8 cellular contexts compared by ENCODE assay signal in the genomic region with DNA sequence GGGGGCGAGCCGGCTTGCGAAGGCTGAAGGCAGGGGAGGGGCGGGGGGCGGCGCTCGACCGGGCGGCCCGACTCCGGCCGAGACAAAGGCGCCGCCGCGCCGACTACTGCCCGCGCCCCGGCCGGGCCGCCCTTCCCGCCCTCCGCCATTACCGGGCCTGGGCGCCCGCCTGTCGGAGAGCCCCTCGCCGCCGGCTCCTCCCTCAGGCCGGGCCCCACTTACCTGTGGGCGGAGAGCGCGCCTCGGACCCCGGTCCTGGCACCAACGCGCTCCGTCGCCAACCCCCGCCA. TPM values are rescaled to one million over a fixed set of nuclear protein-coding genes. Genes with fewer than 3 reads are reported as not detected.
DNase-seq lines count a peak whose midpoint lies in the region; ATAC-seq and TF ChIP-seq lines count a peak whose summit lies in the region.

No MANE protein-coding gene starts in this region.

- in situ Hi-C loops in G401 (cut with HindIII; ENCODE audit: low sequenced_read_pairs): no loop called here

- ATAC-seq in GM18909 (IDR thresholded peaks at IDR 0.05; ENCODE audit: poor library complexity, unreplicated experiment): peak; percentile 60
- ATAC-seq in HG03095 (IDR thresholded peaks at IDR 0.05; ENCODE audit: unreplicated experiment): peak; percentile 47
- ATAC-seq in stimulated activated memory B cell treated with anti-CD40 and anti-IgM and Interleukin-4, amounts not matched to agents 10 μg/mL and 1 μg/mL and 100 μg/mL, for 72 hours: peak; percentile 81

- H3K4me3 Mint-ChIP-seq in stimulated activated memory B cell treated with anti-CD40 and anti-IgM and Interleukin-4, amounts not matched to agents 10 μg/mL and 1 μg/mL and 100 μg/mL, for 72 hours: peak overlapping the region; percentile 90

- no peaks in the 10 kb centered on the region for H3K9me3 Mint-ChIP-seq in stimulated activated memory B cell treated with anti-CD40 and anti-IgM and Interleukin-4, amounts not matched to agents 10 μg/mL and 1 μg/mL and 100 μg/mL, for 72 hours

- peaks cover 0 to 17% (median 5%) of the 10 kb centered on the region in 11 experiments; a peak in 5 of 22 replicates for H3K36me3 ChIP-seq in BLaER1 treated with 17β-estradiol and CSF1 and Interleukin-3, amounts not matched to agents 10 nM and 100 nM

- H3K27ac Mint-ChIP-seq in stimulated activated memory B cell treated with anti-CD40 and anti-IgM and Interleukin-4, amounts not matched to agents 10 μg/mL and 1 μg/mL and 100 μg/mL, for 72 hours: peak overlapping the region; percentile 95

- no peak for TF ChIP-seq CTCF in WI38 (IDR thresholded peaks at IDR 0.05; ENCODE audit: low read depth, low read length)

- H3K4me2 ChIP-seq in BLaER1 treated with 17β-estradiol and CSF1 and Interleukin-3, amounts not matched to agents 10 nM and 100 nM: peak overlapping the region in 3 of 11 experiments; percentile 19 to 91 (median 81); a peak in 1 of 22 replicates

- H3K27ac ChIP-seq in BLaER1 treated with 17β-estradiol and CSF1 and Interleukin-3, amounts not matched to agents 10 nM and 100 nM: peak overlapping the region; percentile 99 to 100 (median 100)

- peak overlapping the region; percentile 82 to 97 (median 90) for H3K4me3 ChIP-seq in BLaER1 treated with 17β-estradiol and CSF1 and Interleukin-3, amounts not matched to agents 10 nM and 100 nM
- peak overlapping the region; percentile 70 for H3K4me3 ChIP-seq in WI38 (ENCODE audit: low read depth, low read length)

- peak; percentile 36 for DNase-seq in hepatic stellate cell (ENCODE audit: low spot score)
- no peak for DNase-seq in G401 (ENCODE audit: low spot score)
- no peak for DNase-seq in NCI-H1694 (lab: John Stamatoyannopoulos, UW)

- peaks cover 37% of the 10 kb centered on the region for H3K4me1 Mint-ChIP-seq in stimulated activated memory B cell treated with anti-CD40 and anti-IgM and Interleukin-4, amounts not matched to agents 10 μg/mL and 1 μg/mL and 100 μg/mL, for 72 hours

- no peaks in the 10 kb centered on the region for H3K27me3 ChIP-seq in BLaER1 treated with 17β-estradiol and CSF1 and Interleukin-3, amounts not matched to agents 10 nM and 100 nM

- H3K4me1 ChIP-seq in BLaER1 treated with 17β-estradiol and CSF1 and Interleukin-3, amounts not matched to agents 10 nM and 100 nM: peaks cover 23 to 68% (median 33%) of the 10 kb centered on the region in 10 experiments

- H3K27me3 Mint-ChIP-seq in stimulated activated memory B cell treated with anti-CD40 and anti-IgM and Interleukin-4, amounts not matched to agents 10 μg/mL and 1 μg/mL and 100 μg/mL, for 72 hours: no peaks in the 10 kb centered on the region

- H3K36me3 Mint-ChIP-seq in stimulated activated memory B cell treated with anti-CD40 and anti-IgM and Interleukin-4, amounts not matched to agents 10 μg/mL and 1 μg/mL and 100 μg/mL, for 72 hours: no peaks in the 10 kb centered on the region

- H3K9ac ChIP-seq in BLaER1 treated with 17β-estradiol and CSF1 and Interleukin-3, amounts not matched to agents 10 nM and 100 nM: peak overlapping the region; percentile 98 to 100 (median 100)

- peaks cover 0 to 12% (median 0%) of the 10 kb centered on the region in 11 experiments; a peak in 5 of 22 replicates for H3K9me3 ChIP-seq in BLaER1 treated with 17β-estradiol and CSF1 and Interleukin-3, amounts not matched to agents 10 nM and 100 nM (replicated peaks in 1 of 11)

- H4K20me1 ChIP-seq in BLaER1 treated with 17β-estradiol and CSF1 and Interleukin-3, amounts not matched to agents 10 nM and 100 nM: peaks cover 29 to 45% (median 43%) of the 10 kb centered on the region in 11 experiments; a peak in 21 of 22 replicates

RNA-seq across cellular contexts. Expression of a gene that starts 0.3 kb away (rescaled TPM):
- 11.1 and 21.3 TPM in 2 replicates for total RNA-seq in G401 (2014; rRNA removed; shearing (Covaris generic))
